ENCODE assay signal across 8 cellular contexts in the genomic region with DNA sequence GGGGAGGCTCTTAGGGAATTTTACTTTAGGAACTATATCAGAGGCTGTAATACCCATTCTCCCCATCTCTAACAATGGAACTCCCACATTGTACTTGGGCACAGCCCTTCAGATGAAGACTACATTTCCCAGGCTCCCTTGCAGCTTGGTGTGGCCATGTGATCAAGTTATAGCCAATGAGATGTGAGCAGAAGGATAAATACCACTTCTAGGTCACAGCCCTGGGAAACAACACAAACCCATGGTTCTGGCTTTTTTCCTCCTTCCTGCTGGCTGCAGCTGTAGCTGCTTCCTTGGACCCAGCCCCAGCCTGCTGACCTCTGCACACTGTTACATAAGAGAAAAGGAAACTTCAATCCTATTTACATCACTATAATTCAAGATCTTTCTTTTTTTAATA.
DNase-seq lines count a peak whose midpoint lies in the region; ATAC-seq, FAIRE-seq and TF ChIP-seq lines count a peak whose summit lies in the region.

No MANE protein-coding gene starts in this region.

- FAIRE-seq in GM12892 (lab: Jason Lieb, UNC) (peak; percentile 54), HTR-8/SVneo (lab: Jason Lieb, UNC) (peak; percentile 95)

- H3K9me3 ChIP-seq in upper lobe of left lung, result no peaks in the 10 kb centered on the region

- H3K27ac Mint-ChIP-seq in central memory CD8-positive, alpha-beta T cell (ENCODE audit: low read depth), result no peak overlapping the region

- TF ChIP-seq EP300 in upper lobe of left lung (IDR thresholded peaks at IDR 0.05), result no peak

- CTCF ChIA-PET in RWPE1 (lab: Yijun Ruan, JAX), result no interaction called here

- TF ChIP-seq CTCF in RWPE1 (conservative IDR thresholded peaks at IDR 0.05; ENCODE audit: low read depth) (no peak), upper lobe of left lung (IDR thresholded peaks at IDR 0.05) (peak in 1 of 6 experiments; percentile 13)

- H3K36me3 ChIP-seq in upper lobe of left lung, result no peaks in the 10 kb centered on the region

- no peaks in the 10 kb centered on the region for H3K4me1 Mint-ChIP-seq in central memory CD8-positive, alpha-beta T cell

- POLR2A ChIA-PET in RWPE1 (lab: Yijun Ruan, JAX; ENCODE audit: low non-redundant PET), result no interaction called here

- H3K4me1 ChIP-seq in upper lobe of left lung, result peaks cover 0 to 7% (median 3%) of the 10 kb centered on the region in 4 donors

- no peaks in the 10 kb centered on the region for H3K27me3 ChIP-seq in upper lobe of left lung

- H3K4me3 Mint-ChIP-seq in central memory CD8-positive, alpha-beta T cell, result no peak overlapping the region

- in situ Hi-C loops in ACHN (cut with HindIII; ENCODE audit: low pct_ligation_motif_present, low pct_unique_long_range_greater_than_20kb, low sequenced_read_pairs), result no loop called here

- peaks cover 21% of the 10 kb centered on the region for H3K27me3 Mint-ChIP-seq in central memory CD8-positive, alpha-beta T cell

- H3K36me3 Mint-ChIP-seq in central memory CD8-positive, alpha-beta T cell (ENCODE audit: insufficient read depth), result no peaks in the 10 kb centered on the region

- no peaks in the 10 kb centered on the region for H3K9me3 Mint-ChIP-seq in central memory CD8-positive, alpha-beta T cell

- ATAC-seq in central memory CD8-positive, alpha-beta T cell (replicated peaks; ENCODE audit: extremely low read depth, poor library complexity, severe bottlenecking), result peak; percentile 52
- ATAC-seq in upper lobe of left lung (ENCODE audit: low FRiP score in 2 of 2), result peak; percentile 77 to 87

- DNase-seq in ACHN, result peak; percentile 49
- no peak for DNase-seq in GM12892 (ENCODE audit: insufficient read length)
- peak; percentile 41 for DNase-seq in HTR-8/SVneo (ENCODE audit: insufficient read length, low spot score)
- DNase-seq in RWPE1 (ENCODE audit: low spot score), result peak; percentile 57
- no peak for DNase-seq in central memory CD8-positive, alpha-beta T cell (ENCODE audit: low spot score in 2 of 2)
- peak; percentile 80 for DNase-seq in left kidney (ENCODE audit: low read depth, low spot score)
- peak in 1 of 2 donors; percentile 61 for DNase-seq in upper lobe of left lung
- no peak for DNase-seq in NCI-H446 treated with DMSO at 0.1 percent for 48 hours (lab: John Stamatoyannopoulos, UW)

- no peak overlapping the region for H3K4me3 ChIP-seq in upper lobe of left lung

- TF ChIP-seq POLR2A in GM12892 (IDR thresholded peaks at IDR 0.05; ENCODE audit: low read depth, low read length) (no peak), upper lobe of left lung (IDR thresholded peaks at IDR 0.05) (no peak)

- H3K27ac ChIP-seq in RWPE1 (no peak overlapping the region), upper lobe of left lung (no peak overlapping the region)

Comparison
In these comparisons a context has a peak if more than half of its experiments do, and no peak if none do; other contexts are left out.
1. DNase-seq: peak in ACHN (single experiment), HTR-8/SVneo (single experiment), RWPE1 (single experiment) and left kidney (single experiment); none in GM12892 (single experiment), central memory CD8-positive, alpha-beta T cell (0 of 2) and NCI-H446 treated with DMSO at 0.1 percent for 48 hours (single experiment).